Comparison of ENCODE assay signal across 1 cellular context in the genomic region with DNA sequence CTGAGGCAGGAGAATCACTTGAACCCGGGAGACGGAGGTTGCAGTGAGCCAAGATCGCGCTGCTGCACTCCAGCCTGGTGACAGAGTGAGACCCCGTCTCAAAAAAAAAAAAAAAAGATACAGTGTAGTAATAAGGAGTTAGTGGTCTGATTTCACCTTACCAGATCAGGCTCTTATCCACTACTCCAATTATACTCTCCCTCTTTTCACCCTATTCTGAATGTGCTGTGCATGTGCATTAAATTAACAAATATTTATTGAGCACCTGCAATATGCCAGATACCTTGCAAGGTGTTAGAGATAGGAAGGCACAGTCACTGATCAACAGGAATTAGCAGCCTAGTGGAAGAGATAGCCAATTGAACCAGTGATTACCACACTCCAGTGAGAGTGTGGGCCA.
A peak's percentile ranks its signal among the peaks of the same experiment; 100 is the strongest.
TF ChIP-seq lines count a peak whose summit lies in the region.

No MANE protein-coding gene starts in this region.

TF ChIP-seq in HEK293, 187 proteins besides CTCF, POLR2A, EP300 and RAD21:
- TF ChIP-seq ZNF133 (tag by site-specific recombination; IDR thresholded peaks at IDR 0.05) (peak; percentile 91), ZNF544 (tag by site-specific recombination; IDR thresholded peaks at IDR 0.05) (no peak)
TF ChIP-seq in HEK293: peak in this region for 1.
